In the genomic region with DNA sequence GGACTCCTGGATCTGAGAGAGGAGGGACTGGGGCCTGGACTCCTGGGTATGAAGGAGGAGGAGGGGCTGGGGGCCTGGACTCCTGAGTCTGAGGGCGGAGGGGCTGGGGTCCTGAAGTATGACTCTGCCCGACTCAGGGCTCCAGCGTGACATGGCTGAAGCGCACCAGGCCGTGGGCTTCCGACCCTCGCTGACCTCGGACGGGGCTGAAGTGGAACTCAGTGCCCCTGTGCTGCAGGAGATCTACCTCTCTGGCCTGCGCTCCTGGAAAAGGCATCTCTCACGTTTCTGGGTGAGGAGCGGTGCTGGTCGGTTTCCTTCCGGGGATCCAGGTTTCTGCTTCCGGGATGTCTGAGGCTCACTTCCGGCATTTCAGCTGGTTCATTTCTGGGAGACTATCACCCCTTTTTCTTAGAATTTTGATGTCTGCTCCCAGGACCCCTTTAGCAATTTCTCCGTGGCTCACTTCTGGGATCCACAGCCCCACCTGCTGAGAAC, we compare ENCODE assay signal across 12 cellular contexts.
A peak's percentile ranks its signal among the peaks of the same experiment; 100 is the strongest.
DNase-seq lines count a peak whose midpoint lies in the region; FAIRE-seq and TF ChIP-seq lines count a peak whose summit lies in the region.
"Had no signal": no experiment of that assay in that cellular context is flagged by ENCODE, and none has a peak within 500 bp of the region (broad histone marks: within the 10 kb centered on the region; RNA-seq: fewer than 3 reads in every experiment).

No MANE protein-coding gene starts in this region.

- H3K4me1 ChIP-seq in adipocyte (ENCODE audit: control insufficient read depth, insufficient read depth, low read length), result peaks cover 14% of the 10 kb centered on the region
- peaks cover 4% of the 10 kb centered on the region; the same call in 1 of the 2 replicates for H3K4me1 ChIP-seq in iPS-20b (ENCODE audit: insufficient read depth, low read length)
- H3K4me1 ChIP-seq in tibial artery, result peaks cover 0 to 31% (median 25%) of the 10 kb centered on the region in 4 donors

- FAIRE-seq in H54 (lab: Jason Lieb, UNC), result no peak

- peaks cover 10% of the 10 kb centered on the region for H3K36me3 Mint-ChIP-seq in T-helper 1 cell treated with Interleukin-12 subunit alpha and Interleukin-12 subunit beta and Interleukin-4 antibody, amounts not matched to agents 30 μg/mL and 1 μg/mL, for 36 hours (ENCODE audit: low read depth)

- peak overlapping the region; percentile 3 for H3K4me3 Mint-ChIP-seq in T-helper 1 cell treated with Interleukin-12 subunit alpha and Interleukin-12 subunit beta and Interleukin-4 antibody, amounts not matched to agents 30 μg/mL and 1 μg/mL, for 36 hours

- H3K4me3 ChIP-seq in adipocyte (ENCODE audit: low read length), result peak overlapping the region; percentile 33
- H3K4me3 ChIP-seq in iPS-20b (ENCODE audit: low read length), result peak overlapping the region; percentile 85; the same call in 1 of the 2 replicates
- no peak overlapping the region for H3K4me3 ChIP-seq in tibial artery

- no peak overlapping the region for H3K27ac Mint-ChIP-seq in T-helper 1 cell treated with Interleukin-12 subunit alpha and Interleukin-12 subunit beta and Interleukin-4 antibody, amounts not matched to agents 30 μg/mL and 1 μg/mL, for 36 hours

- intact Hi-C loops in tibial artery (cut with DNase I; ENCODE audit: low total_unique reads), result no loop called here

- H3K9me3 ChIP-seq in adipocyte (ENCODE audit: control insufficient read depth, low read length) (no peaks in the 10 kb centered on the region), iPS-20b (ENCODE audit: insufficient read depth, low read depth, low read length) (no peaks in the 10 kb centered on the region), tibial artery (no peaks in the 10 kb centered on the region)

- no peaks in the 10 kb centered on the region for H3K27me3 ChIP-seq in adipocyte (replicated peaks; ENCODE audit: control insufficient read depth, insufficient read depth, low read length)
- H3K27me3 ChIP-seq in iPS-20b (ENCODE audit: insufficient read depth, low read length), result no peaks in the 10 kb centered on the region
- H3K27me3 ChIP-seq in tibial artery, result peaks cover 0 to 23% of the 10 kb centered on the region in 2 donors

- H3K9ac ChIP-seq in adipocyte (ENCODE audit: low read length) (no peak overlapping the region), iPS-20b (ENCODE audit: low read depth, low read length) (peak overlapping the region; percentile 90; the same call in 1 of the 2 replicates)

- TF ChIP-seq CTCF in tibial artery (IDR thresholded peaks at IDR 0.05), result no peak

- H3K36me3 ChIP-seq in adipocyte (ENCODE audit: control insufficient read depth, insufficient read depth, low read length, severe bottlenecking), result peaks cover 3% of the 10 kb centered on the region
- peaks cover 25% of the 10 kb centered on the region; the same call in 1 of the 2 replicates for H3K36me3 ChIP-seq in iPS-20b (ENCODE audit: insufficient read depth, low read depth, low read length)
- peaks cover 0 to 11% (median 10%) of the 10 kb centered on the region in 3 donors for H3K36me3 ChIP-seq in tibial artery

- peaks cover 18% of the 10 kb centered on the region for H3K4me1 Mint-ChIP-seq in T-helper 1 cell treated with Interleukin-12 subunit alpha and Interleukin-12 subunit beta and Interleukin-4 antibody, amounts not matched to agents 30 μg/mL and 1 μg/mL, for 36 hours (ENCODE audit: low read depth)

- H3K27ac ChIP-seq in iPS-20b (ENCODE audit: low read length) (no peak overlapping the region), tibial artery (no peak overlapping the region)

- DNase-seq in T-helper 1 cell, result no peak
- DNase-seq in adipocyte (ENCODE audit: low read depth), result no peak
- peak; percentile 56 for DNase-seq in superior temporal gyrus (ENCODE audit: extremely low spot score)
- DNase-seq in NCI-H2081 (lab: John Stamatoyannopoulos, UW), result no peak
- DNase-seq in tibial artery, result no peak
- DNase-seq in H54 (ENCODE audit: insufficient read length, low spot score), result no peak
- DNase-seq: 8988T; activated CD4-positive, alpha-beta T cell treated with anti-CD3 and anti-CD28 coated beads, Interleukin-2, amount 50 U/mL, for 48 hours; effector CD4-positive, alpha-beta T cell; NCI-H774 had no signal

- H3K27me3 Mint-ChIP-seq in T-helper 1 cell treated with Interleukin-12 subunit alpha and Interleukin-12 subunit beta and Interleukin-4 antibody, amounts not matched to agents 30 μg/mL and 1 μg/mL, for 36 hours (ENCODE audit: low read depth), result peaks cover 12% of the 10 kb centered on the region

- no peaks in the 10 kb centered on the region for H3K9me3 Mint-ChIP-seq in T-helper 1 cell treated with Interleukin-12 subunit alpha and Interleukin-12 subunit beta and Interleukin-4 antibody, amounts not matched to agents 30 μg/mL and 1 μg/mL, for 36 hours

- TF ChIP-seq POLR2A in H54 (IDR thresholded peaks at IDR 0.05; ENCODE audit: low read depth, low read length), result no peak

Comparison
In these comparisons a context has a peak if more than half of its experiments do, and no peak if none do; other contexts are left out.
1. H3K4me3 ChIP-seq: peak in adipocyte (single experiment) and iPS-20b (single experiment); none in tibial artery (0 of 2).